1 cellular context compared by ENCODE assay signal in genomic region chr5:138353550-138353893, GRCh38.
TF ChIP-seq lines count a peak whose summit lies in the region.

No MANE protein-coding gene starts in this region.

TF ChIP-seq in HEK293, 187 proteins besides CTCF, POLR2A, EP300 and RAD21 (continued from another document):
- TF ChIP-seq ZSCAN23 (tag by site-specific recombination; IDR thresholded peaks at IDR 0.05): no peak
- TF ChIP-seq ZBTB17 (tag by site-specific recombination; IDR thresholded peaks at IDR 0.05): 0 out of 2 replicates have a peak, but pooled peaks have one; percentile 65
- TF ChIP-seq YY2 (tag by site-specific recombination; IDR thresholded peaks at IDR 0.05): no peak
- TF ChIP-seq ZNF394 (tag by site-specific recombination; IDR thresholded peaks at IDR 0.05; ENCODE audit: borderline replicate concordance): peak; percentile 99
- TF ChIP-seq BCL6B (tag by site-specific recombination; IDR thresholded peaks at IDR 0.05): no peak
- TF ChIP-seq ZNF600 (tag by site-specific recombination; IDR thresholded peaks at IDR 0.05): peak; percentile 50; the same call in 1 of the 2 replicates
TF ChIP-seq in HEK293: peak in this region for 8.
